Comparison of ENCODE assay signal across 9 cellular contexts in genomic region chr1:182069028-182069466, GRCh38. TPM values are rescaled to one million over a fixed set of nuclear protein-coding genes. Genes with fewer than 3 reads are reported as not detected.
DNase-seq lines count a peak whose midpoint lies in the region; ATAC-seq, FAIRE-seq and TF ChIP-seq lines count a peak whose summit lies in the region.
"Had no signal": no experiment of that assay in that cellular context is flagged by ENCODE, and none has a peak within 500 bp of the region (broad histone marks: within the 10 kb centered on the region; RNA-seq: fewer than 3 reads in every experiment).

No MANE protein-coding gene starts in this region.

- H3K4me3 ChIP-seq in LNCaP clone FGC (ENCODE audit: low read depth, low read length), result no peak overlapping the region
- no peak overlapping the region for H3K4me3 ChIP-seq in HepG2 (replicated peaks in 1 of 3; ENCODE audit: insufficient read depth in 1 of 3, low read depth in 2 of 3, low read length in 3 of 3)
- no peak overlapping the region for H3K4me3 ChIP-seq in tibial nerve

- no TSS peak for BruUV-seq in HepG2 (replicated peaks; lab: Mats Ljungman, UMichigan)

- no peak for TF ChIP-seq EP300 in HepG2 (IDR thresholded peaks at IDR 0.05; ENCODE audit: low read depth in 2 of 2, low read length in 2 of 2)
- TF ChIP-seq EP300 in HepG2 (CRISPR knock-in tag; IDR thresholded peaks at IDR 0.05; ENCODE audit: borderline replicate concordance), result no peak
- TF ChIP-seq EP300 in tibial nerve (IDR thresholded peaks at IDR 0.05), result no peak

- 0 out of 2 replicates have a peak, but pooled peaks have one; percentile 25 for TF ChIP-seq RAD21 in HepG2 (CRISPR knock-in tag; IDR thresholded peaks at IDR 0.05)

- POLR2A ChIA-PET in HepG2 (lab: Yijun Ruan, JAX), result no interaction called here

- no peaks in the 10 kb centered on the region for H3K9me3 ChIP-seq in HepG2 (ENCODE audit: low read length)
- peaks cover 0 to 3% (median under 1%) of the 10 kb centered on the region in 4 donors for H3K9me3 ChIP-seq in tibial nerve

- H3K4me1 ChIP-seq in HepG2 (ENCODE audit: insufficient read depth, low read length) (peaks cover 15% of the 10 kb centered on the region), tibial nerve (peaks cover 0 to 6% (median 0%) of the 10 kb centered on the region in 4 donors)

- H3K79me2 ChIP-seq in HepG2 (ENCODE audit: insufficient read depth, low read length), result no peaks in the 10 kb centered on the region

- TF ChIP-seq CTCF in GM12874 (IDR thresholded peaks at IDR 0.05; ENCODE audit: insufficient read depth, low read depth, low read length), result peak; percentile 86
- TF ChIP-seq CTCF in LNCaP clone FGC (IDR thresholded peaks at IDR 0.05; ENCODE audit: control insufficient read depth, extremely low read depth, insufficient read depth), result peak; percentile 81
- peak; percentile 81 for TF ChIP-seq CTCF in HepG2 (CRISPR knock-in tag; IDR thresholded peaks at IDR 0.05)
- TF ChIP-seq CTCF in tibial nerve (IDR thresholded peaks at IDR 0.05), result peak; percentile 29 to 75 (median 62)

- H3K27ac ChIP-seq in HepG2 (ENCODE audit: extremely low read length, insufficient read depth, low read length) (no peak overlapping the region), tibial nerve (no peak overlapping the region)

- CTCF ChIA-PET in HepG2 (lab: Yijun Ruan, JAX; ENCODE audit: low intra/inter-chr PET ratio, low total read pairs), result no interaction called here

- H3K27me3 ChIP-seq in HepG2 (ENCODE audit: control insufficient read depth in 1 of 2, insufficient read depth in 2 of 2, low read length in 2 of 2) (peaks cover 0 to 21% of the 10 kb centered on the region in 2 experiments; a peak in 2 of 5 replicates), tibial nerve (no peaks in the 10 kb centered on the region)

- 8% methylated on average over 7 of the region's 12 CpGs for WGBS in HepG2 (ENCODE audit: low lambda C conversion rate)
- 16 to 18% methylated on average over 11 to 12 of the region's 12 CpGs for WGBS in tibial nerve, 2 donors

- peaks cover 7% of the 10 kb centered on the region for H3K4me1 Mint-ChIP-seq in central memory CD8-positive, alpha-beta T cell

- H3K27ac Mint-ChIP-seq in central memory CD8-positive, alpha-beta T cell (ENCODE audit: low read depth), result no peak overlapping the region
- H3K27ac Mint-ChIP-seq: activated naive CD8-positive, alpha-beta T cell had no signal

- H3K27me3 Mint-ChIP-seq in central memory CD8-positive, alpha-beta T cell, result peaks cover 52% of the 10 kb centered on the region

- H3K4me3 Mint-ChIP-seq in central memory CD8-positive, alpha-beta T cell, result no peak overlapping the region
- H3K4me3 Mint-ChIP-seq: activated naive CD8-positive, alpha-beta T cell had no signal

- no peak for TF ChIP-seq POLR2A in HepG2 (IDR thresholded peaks at IDR 0.05; ENCODE audit: insufficient read depth in 1 of 2, low read depth in 2 of 2, low read length in 2 of 2)
- TF ChIP-seq POLR2A in tibial nerve (IDR thresholded peaks at IDR 0.05), result no peak

- ATAC-seq in central memory CD8-positive, alpha-beta T cell (replicated peaks; ENCODE audit: extremely low read depth, poor library complexity, severe bottlenecking), result peak; percentile 32
- ATAC-seq in HepG2 (peak; percentile 99), GM21528 (IDR thresholded peaks at IDR 0.05; ENCODE audit: low FRiP score, unreplicated experiment) (no peak)

- no peak for FAIRE-seq in HepG2 (lab: Jason Lieb, UNC)

- no peak overlapping the region for H2AFZ ChIP-seq in HepG2 (ENCODE audit: low read length)

- no peaks in the 10 kb centered on the region for H3K9me3 Mint-ChIP-seq in central memory CD8-positive, alpha-beta T cell

- in situ Hi-C loops in HepG2 (cut with HindIII; ENCODE audit: extremely low pct_ligation_motif_present, low pct_unique_long_range_greater_than_20kb), result loop anchor here (10.0 kb wide), 1 partner anchor 594 kb away; no protein-coding TSS in a partner anchor

- DNase-seq in 8988T (peak; percentile 80), LNCaP clone FGC (ENCODE audit: low read depth) (peak; percentile 34), RPMI7951 (ENCODE audit: low read depth) (peak; percentile 21), HepG2 (ENCODE audit: low spot score) (peak; percentile 42), tibial nerve (ENCODE audit: low spot score in 2 of 2) (peak in 1 of 2 donors; percentile 43)
- no peak for DNase-seq in central memory CD8-positive, alpha-beta T cell (ENCODE audit: low spot score in 2 of 2)

- H3K36me3 Mint-ChIP-seq in central memory CD8-positive, alpha-beta T cell (ENCODE audit: insufficient read depth), result no peaks in the 10 kb centered on the region
- H3K36me3 Mint-ChIP-seq: activated naive CD8-positive, alpha-beta T cell had no signal

- H3K36me3 ChIP-seq in HepG2 (replicated peaks in 1 of 2; ENCODE audit: control insufficient read depth in 1 of 2, insufficient read depth in 2 of 2, low read length in 2 of 2) (no peaks in the 10 kb centered on the region), tibial nerve (no peaks in the 10 kb centered on the region)

- no peak overlapping the region for H3K9ac ChIP-seq in HepG2 (ENCODE audit: insufficient read depth, low read depth, low read length)

- H4K20me1 ChIP-seq in HepG2 (ENCODE audit: insufficient read depth, low read length), result no peaks in the 10 kb centered on the region

- intact Hi-C loops in HepG2 (cut with micrococcal nuclease; ENCODE audit: unreplicated experiment), result no loop called here

- peak overlapping the region; percentile 5; the same call in 1 of the 2 replicates for H3K4me2 ChIP-seq in HepG2 (ENCODE audit: low read depth, low read length)

TF ChIP-seq in HepG2, 621 proteins besides CTCF, POLR2A, EP300 and RAD21 (continues in another document):
- TF ChIP-seq ZNF460 (CRISPR knock-in tag; IDR thresholded peaks at IDR 0.05; ENCODE audit: borderline replicate concordance) (peak; percentile 34; the same call in 1 of the 2 replicates), ZGPAT (CRISPR knock-in tag; IDR thresholded peaks at IDR 0.05) (0 out of 2 replicates have a peak, but pooled peaks have one; percentile 27), PITX1 (CRISPR knock-in tag; IDR thresholded peaks at IDR 0.05) (no peak)

RNA-seq across cellular contexts. Expression of gene ZNF648, which starts 7.5 kb away (rescaled TPM):
- not detected in 2 replicates for total RNA-seq in RPMI7951 (2014; rRNA removed; shearing (Covaris generic))
- total RNA-seq in HepG2 (2016; rRNA removed; fragmentation: Illumina TruSeq; extraction: Trizol), result 0.13 and 0.14 TPM in 2 replicates
- total RNA-seq in HepG2 (2016; cell fraction: cytosol; rRNA removed; fragmentation: Illumina TruSeq; extraction: Trizol; ENCODE audit: low read depth), result not detected in 2 replicates
- total RNA-seq in HepG2 (2016; cell fraction: insoluble cytoplasmic fraction; rRNA removed; fragmentation: Illumina TruSeq; extraction: Trizol), result 0.13 and 0.19 TPM in 2 replicates
- 0.03 TPM in 1 of 2 replicates, not detected in the other for total RNA-seq in HepG2 (2016; cell fraction: membrane; rRNA removed; fragmentation: Illumina TruSeq; extraction: Trizol)
- 0.34 and 0.41 TPM in 2 replicates for total RNA-seq in HepG2 (2016; cell fraction: nucleus; rRNA removed; fragmentation: Illumina TruSeq; extraction: Trizol)
- polyA plus RNA-seq in HepG2 (2011; rRNA removed), result 0.37 and 0.43 TPM in 2 replicates
- polyA plus RNA-seq in HepG2 (2011; cell fraction: cytosol; rRNA removed), result 0.17 and 0.25 TPM in 2 replicates
- polyA plus RNA-seq in HepG2 (2011; cell fraction: nucleus; rRNA removed), result 1.4 and 1.7 TPM in 2 replicates
- polyA plus RNA-seq in HepG2 (2012), result 0.37 and 0.47 TPM in 2 replicates
- polyA plus RNA-seq in HepG2 (2016; cell fraction: cytosol; fragmentation: Illumina TruSeq; extraction: Trizol; ENCODE audit: low read depth), result not detected in 2 replicates
- 0.05 TPM in 1 of 2 replicates, not detected in the other for polyA plus RNA-seq in HepG2 (2016; cell fraction: insoluble cytoplasmic fraction; fragmentation: Illumina TruSeq; extraction: Trizol; ENCODE audit: low read depth)
- polyA plus RNA-seq in HepG2 (2016; cell fraction: membrane; fragmentation: Illumina TruSeq; extraction: Trizol; ENCODE audit: low read depth), result not detected in 2 replicates
- 0.32 and 0.33 TPM in 2 replicates for polyA plus RNA-seq in HepG2 (2016; cell fraction: nucleus; fragmentation: Illumina TruSeq; extraction: Trizol; ENCODE audit: insufficient read depth, low read depth)
- 2.6 TPM in 1 of 2 replicates, not detected in the other for polyA minus RNA-seq in HepG2 (2011; rRNA and poly(A)+ RNA removed; ENCODE audit: low replicate concordance)
- polyA minus RNA-seq in HepG2 (2011; cell fraction: cytosol; rRNA and poly(A)+ RNA removed), result 0.35 and 0.69 TPM in 2 replicates
- polyA minus RNA-seq in HepG2 (2011; cell fraction: nucleus; rRNA and poly(A)+ RNA removed), result 1.9 and 2.0 TPM in 2 replicates
- 1 to 10 TPM in 2 of 4 donors, under 1 TPM in 2; 0.20 to 1.5 (median 1.2) TPM for total RNA-seq in tibial nerve

Comparison
In these comparisons a context has a peak if more than half of its experiments do, and no peak if none do; other contexts are left out.
1. DNase-seq: peak in 8988T (single experiment), LNCaP clone FGC (single experiment), RPMI7951 (single experiment) and HepG2 (single experiment); none in central memory CD8-positive, alpha-beta T cell (0 of 2).
2. Peak in every context shown above with its lines, with median percentiles within 50 percentile points of each other: CTCF ChIP-seq.